In genomic region chr16:50021509-50021908, GRCh38 we compare ENCODE assay signal across 8 cellular contexts. TPM values are rescaled to one million over a fixed set of nuclear protein-coding genes. Genes with fewer than 3 reads are reported as not detected.
A peak's percentile ranks its signal among the peaks of the same experiment; 100 is the strongest.
DNase-seq lines count a peak whose midpoint lies in the region; TF ChIP-seq lines count a peak whose summit lies in the region.
"Had no signal": no experiment of that assay in that cellular context is flagged by ENCODE, and none has a peak within 500 bp of the region (broad histone marks: within the 10 kb centered on the region; RNA-seq: fewer than 3 reads in every experiment).

No MANE protein-coding gene starts in this region.

- H3K27me3 ChIP-seq in H7 (ENCODE audit: control insufficient read depth, insufficient read depth, low read length) (no peaks in the 10 kb centered on the region), ovary (no peaks in the 10 kb centered on the region), ascending aorta (no peaks in the 10 kb centered on the region)

- intact Hi-C loops in ovary (cut with DNase I) (loop anchor here in 3 of 4 donors (5.0 to 10.0 kb wide), 6 partner anchors 133 to 643 kb away; partner anchors contain the start of genes BRD7 (in 1 of the 3) and TENT4B (in 1 of the 3)), ascending aorta (cut with DNase I) (no loop called here)

- WGBS in ovary, 3 donors: 42 to 53% (median 48%) methylated on average over 2 of the region's 2 CpGs

- H3K4me1 ChIP-seq in ovary (ENCODE audit: insufficient read depth) (peaks cover 2% of the 10 kb centered on the region), ascending aorta (peaks cover 0 to 4% of the 10 kb centered on the region in 2 donors)

- peak; percentile 18 for DNase-seq in EL
- peak; percentile 55 for DNase-seq in H7
- peak; percentile 10 for DNase-seq in OCI-M1 (lab: John Stamatoyannopoulos, UW)
- peak; percentile 25 for DNase-seq in iris pigment epithelial cell (ENCODE audit: low read depth)
- DNase-seq in ovary: no peak
- no peak for DNase-seq in occipital lobe (lab: John Stamatoyannopoulos, UW)
- DNase-seq in ascending aorta (ENCODE audit: low spot score in 2 of 2): no peak
- DNase-seq: stimulated activated CD8-positive, alpha-beta memory T cell treated with anti-CD3 and anti-CD28 coated beads, Interleukin-4, amount 100 ng/mL, for 48 hours had no signal

- H3K9me3 ChIP-seq in ovary (no peaks in the 10 kb centered on the region), ascending aorta (no peaks in the 10 kb centered on the region)

- no peak overlapping the region for H3K4me3 ChIP-seq in H7 (ENCODE audit: insufficient read depth, low read depth, low read length)
- no peak overlapping the region for H3K4me3 ChIP-seq in ovary
- no peak overlapping the region for H3K4me3 ChIP-seq in ascending aorta

- H3K36me3 ChIP-seq in H7 (replicated peaks; ENCODE audit: control insufficient read depth, insufficient read depth, low read length) (no peaks in the 10 kb centered on the region), ovary (no peaks in the 10 kb centered on the region), ascending aorta (no peaks in the 10 kb centered on the region)

- TF ChIP-seq CTCF in ovary (IDR thresholded peaks at IDR 0.05) (no peak), ascending aorta (IDR thresholded peaks at IDR 0.05) (no peak)

- no peak overlapping the region for H3K27ac ChIP-seq in ovary
- H3K27ac ChIP-seq in ascending aorta: no peak overlapping the region

- TF ChIP-seq EP300 in ovary (IDR thresholded peaks at IDR 0.05): no peak

- TF ChIP-seq POLR2A in ovary (IDR thresholded peaks at IDR 0.05): no peak

RNA-seq across cellular contexts. Expression of gene CNEP1R1, which starts 3.5 kb away (rescaled TPM):
- total RNA-seq in H7 (2014; rRNA removed; shearing (Covaris generic)): 15.6 and 15.7 TPM in 2 replicates
- total RNA-seq in ovary: 10 to 100 TPM in 6 of 7 donors, 1 to 10 TPM in 1; 9.4 to 19.0 (median 13.3) TPM
- polyA plus RNA-seq in ovary: 10 to 100 TPM in 1 of 2 donors, 1 to 10 TPM in 1; 8.3 to 15.3 TPM
- 59.1 TPM for total RNA-seq in occipital lobe
- 5.9 TPM for total RNA-seq in ascending aorta

RNA-seq across cellular contexts. Expression of gene HEATR3, which starts 44.3 kb away (rescaled TPM):
- 23.9 and 24.5 TPM in 2 replicates for total RNA-seq in H7 (2014; rRNA removed; shearing (Covaris generic))
- 10 to 100 TPM in 4 of 7 donors, 1 to 10 TPM in 3; 7.6 to 15.2 (median 10.7) TPM for total RNA-seq in ovary
- polyA plus RNA-seq in ovary: 10 to 100 TPM in 1 of 2 donors, 1 to 10 TPM in 1; 2.4 to 10.7 TPM
- 35.2 TPM for total RNA-seq in occipital lobe
- total RNA-seq in ascending aorta: 10.4 TPM

Comparison
In these comparisons a context has a peak if more than half of its experiments do, and no peak if none do; other contexts are left out.
1. DNase-seq: peak in EL (single experiment), H7 (single experiment), OCI-M1 (single experiment) and iris pigment epithelial cell (single experiment); none in ovary (0 of 5), occipital lobe (single experiment) and ascending aorta (0 of 2).